Comparison of ENCODE assay signal across 27 cellular contexts in the genomic region with DNA sequence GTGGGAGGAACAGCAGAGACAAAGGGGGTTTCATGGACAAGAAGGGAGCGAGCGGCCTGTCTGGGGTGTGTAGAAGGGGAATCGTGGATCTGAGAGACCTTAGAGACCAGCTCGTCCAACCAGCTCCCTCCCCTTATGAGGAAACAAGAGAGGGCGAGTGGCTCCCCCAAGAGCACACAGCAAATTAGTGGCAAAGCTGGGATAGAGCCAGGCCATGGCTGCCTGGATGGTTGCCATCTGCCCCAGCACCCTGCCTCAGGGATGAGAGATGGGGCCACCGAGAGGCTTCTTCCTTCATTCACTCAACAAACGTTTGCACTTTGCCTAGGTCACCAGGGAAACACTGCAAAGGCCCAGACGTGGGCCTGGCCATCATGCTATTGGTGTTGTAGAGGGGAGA. TPM values are rescaled to one million over a fixed set of nuclear protein-coding genes. Genes with fewer than 3 reads are reported as not detected.
DNase-seq lines count a peak whose midpoint lies in the region; ATAC-seq, FAIRE-seq and TF ChIP-seq lines count a peak whose summit lies in the region.
"Had no signal": no experiment of that assay in that cellular context is flagged by ENCODE, and none has a peak within 500 bp of the region (broad histone marks: within the 10 kb centered on the region; RNA-seq: fewer than 3 reads in every experiment).

No MANE protein-coding gene starts in this region.

- POLR2A ChIA-PET in RWPE1 (lab: Yijun Ruan, JAX; ENCODE audit: low non-redundant PET) (no interaction called here), WTC11 (lab: Charles Lee) (no interaction called here), HepG2 (lab: Yijun Ruan, JAX) (interaction anchor here (0.7 kb wide), 1 partner anchor 10 kb away, joined by 3 read pairs; no protein-coding TSS in a partner anchor)

- TF ChIP-seq EP300 in HepG2 (IDR thresholded peaks at IDR 0.05; ENCODE audit: low read depth in 2 of 2, low read length in 2 of 2) (no peak), HepG2 (CRISPR knock-in tag; IDR thresholded peaks at IDR 0.05; ENCODE audit: borderline replicate concordance) (no peak), tibial nerve (IDR thresholded peaks at IDR 0.05) (peak in 1 of 2 donors; percentile 9)

- H3K27me3 Mint-ChIP-seq in WTC11 (ENCODE audit: low read depth) = peaks cover 4% of the 10 kb centered on the region; the same call in 1 of the 2 replicates
- peaks cover 7 to 41% of the 10 kb centered on the region in 2 donors for H3K27me3 Mint-ChIP-seq in effector memory CD8-positive, alpha-beta T cell

- TF ChIP-seq POLR2A in HepG2 (IDR thresholded peaks at IDR 0.05; ENCODE audit: insufficient read depth in 1 of 2, low read depth in 2 of 2, low read length in 2 of 2) (no peak), tibial nerve (IDR thresholded peaks at IDR 0.05) (no peak)

- WGBS in HepG2 (ENCODE audit: low lambda C conversion rate) = 48% methylated on average over 6 of the region's 8 CpGs
- 60 to 66% methylated on average over 8 of the region's 8 CpGs for WGBS in tibial nerve, 2 donors

- DNase-seq in RWPE1 (ENCODE audit: low spot score) (no peak), WTC11 (ENCODE audit: low spot score) (no peak), HepG2 (ENCODE audit: low spot score) (no peak), tibial nerve (ENCODE audit: low spot score in 2 of 2) (no peak)
- DNase-seq in effector memory CD8-positive, alpha-beta T cell = no peak
- DNase-seq: 8988T; ACHN; AML-193; BE2C; CD4-positive, alpha-beta T cell; CD8-positive, alpha-beta memory T cell; DMS 273 treated with DMSO at 0.1 percent for 48 hours; DMS79; EL; GDM1; H9 had no signal

- peak overlapping the region; percentile 37 for H3K27ac ChIP-seq in RWPE1
- no peak overlapping the region for H3K27ac ChIP-seq in HepG2 (ENCODE audit: extremely low read length, insufficient read depth, low read length)
- H3K27ac ChIP-seq in tibial nerve = peak overlapping the region; percentile 10 to 90 (median 72)
- H3K27ac ChIP-seq: A549; BLaER1 treated with 17β-estradiol and CSF1 and Interleukin-3, amounts not matched to agents 10 nM and 100 nM had no signal

- no peak overlapping the region for H3K4me3 Mint-ChIP-seq in WTC11
- H3K4me3 Mint-ChIP-seq in effector memory CD8-positive, alpha-beta T cell = no peak overlapping the region
- H3K4me3 Mint-ChIP-seq: CD14-positive monocyte; CD4-positive, alpha-beta T cell; CD8-positive, alpha-beta memory T cell; GM23338; H9 had no signal

- peaks cover 10% of the 10 kb centered on the region; the same call in 1 of the 2 replicates for H4K20me1 ChIP-seq in HepG2 (ENCODE audit: insufficient read depth, low read length)

- H3K4me1 ChIP-seq in HepG2 (ENCODE audit: insufficient read depth, low read length) = peaks cover 9% of the 10 kb centered on the region
- H3K4me1 ChIP-seq in tibial nerve = peaks cover 0 to 37% (median 6%) of the 10 kb centered on the region in 4 donors
- H3K4me1 ChIP-seq: A549 had no signal

- CTCF ChIA-PET in RWPE1 (lab: Yijun Ruan, JAX) = no interaction called here
- CTCF ChIA-PET in WTC11 (lab: Charles Lee) = interaction anchor here (0.6 kb wide), 1 partner anchor 182 kb away, joined by 3 read pairs; no protein-coding TSS in a partner anchor
- CTCF ChIA-PET in HepG2 (lab: Yijun Ruan, JAX; ENCODE audit: low intra/inter-chr PET ratio, low total read pairs) = no interaction called here

- FAIRE-seq in HepG2 (lab: Jason Lieb, UNC) = no peak
- FAIRE-seq: A549, D721Med, GM12878, GM19239 had no signal

- in situ Hi-C loops in HepG2 (cut with HindIII; ENCODE audit: extremely low pct_ligation_motif_present, low pct_unique_long_range_greater_than_20kb) = no loop called here

- no peak for TF ChIP-seq RAD21 in HepG2 (CRISPR knock-in tag; IDR thresholded peaks at IDR 0.05)

- H3K27ac Mint-ChIP-seq in WTC11 = peak overlapping the region; percentile 28; the same call in 1 of the 2 replicates
- no peak overlapping the region for H3K27ac Mint-ChIP-seq in effector memory CD8-positive, alpha-beta T cell
- H3K27ac Mint-ChIP-seq: CD14-positive monocyte; CD4-positive, alpha-beta T cell; GM23338; H9 had no signal

- H2AFZ ChIP-seq in HepG2 (ENCODE audit: low read length) = no peak overlapping the region
- H2AFZ ChIP-seq: GM23338 had no signal

- no TSS peak for BruUV-seq in HepG2 (replicated peaks; lab: Mats Ljungman, UMichigan)

- ATAC-seq in WTC11 (no peak), HepG2 (no peak), HG02840 (IDR thresholded peaks at IDR 0.05; ENCODE audit: low FRiP score, unreplicated experiment) (no peak), GM21723 (IDR thresholded peaks at IDR 0.05; ENCODE audit: unreplicated experiment) (no peak)
- no peak for ATAC-seq in effector memory CD8-positive, alpha-beta T cell (replicated peaks)
- ATAC-seq: A549, GM12878, GM23338, HCT116 had no signal

- H3K4me1 Mint-ChIP-seq in WTC11 = peaks cover 15% of the 10 kb centered on the region
- peaks cover 8% of the 10 kb centered on the region in 2 donors for H3K4me1 Mint-ChIP-seq in effector memory CD8-positive, alpha-beta T cell (ENCODE audit: low read depth in 2 of 2)

- intact Hi-C loops in HepG2 (cut with micrococcal nuclease; ENCODE audit: unreplicated experiment) = no loop called here

- no peaks in the 10 kb centered on the region for H3K36me3 ChIP-seq in HepG2 (replicated peaks in 1 of 2; ENCODE audit: control insufficient read depth in 1 of 2, insufficient read depth in 2 of 2, low read length in 2 of 2)
- H3K36me3 ChIP-seq in tibial nerve = no peaks in the 10 kb centered on the region
- H3K36me3 ChIP-seq: BE2C; BLaER1 treated with 17β-estradiol and CSF1 and Interleukin-3, amounts not matched to agents 10 nM and 100 nM had no signal

- H3K9me3 Mint-ChIP-seq in WTC11 = no peaks in the 10 kb centered on the region
- no peaks in the 10 kb centered on the region for H3K9me3 Mint-ChIP-seq in effector memory CD8-positive, alpha-beta T cell
- H3K9me3 Mint-ChIP-seq: CD4-positive, alpha-beta T cell; CD8-positive, alpha-beta memory T cell; GM23338; H9 had no signal

- no peaks in the 10 kb centered on the region for H3K79me2 ChIP-seq in HepG2 (ENCODE audit: insufficient read depth, low read length)

- H3K36me3 Mint-ChIP-seq in WTC11 = no peaks in the 10 kb centered on the region
- H3K36me3 Mint-ChIP-seq in effector memory CD8-positive, alpha-beta T cell (ENCODE audit: insufficient read depth) = peaks cover 3% of the 10 kb centered on the region
- H3K36me3 Mint-ChIP-seq: CD14-positive monocyte had no signal

- TF ChIP-seq CTCF in RWPE1 (conservative IDR thresholded peaks at IDR 0.05; ENCODE audit: low read depth) = no peak
- TF ChIP-seq CTCF in WTC11 (IDR thresholded peaks at IDR 0.05) = no peak
- no peak for TF ChIP-seq CTCF in HepG2 (CRISPR knock-in tag; IDR thresholded peaks at IDR 0.05)
- TF ChIP-seq CTCF in tibial nerve (IDR thresholded peaks at IDR 0.05) = no peak

- H3K27me3 ChIP-seq in HepG2 (ENCODE audit: control insufficient read depth in 1 of 2, insufficient read depth in 2 of 2, low read length in 2 of 2) (no peaks in the 10 kb centered on the region; a peak in 3 of 5 replicates), tibial nerve (peaks cover 0 to 4% of the 10 kb centered on the region in 2 donors)
- H3K27me3 ChIP-seq: BE2C had no signal

- H3K4me2 ChIP-seq in HepG2 (ENCODE audit: low read depth, low read length) = no peak overlapping the region
- H3K4me2 ChIP-seq: A549; BLaER1 treated with 17β-estradiol and CSF1 and Interleukin-3, amounts not matched to agents 10 nM and 100 nM; GM23338 had no signal

- no peak overlapping the region for H3K9ac ChIP-seq in HepG2 (ENCODE audit: insufficient read depth, low read depth, low read length)
- H3K9ac ChIP-seq: BLaER1 treated with 17β-estradiol and CSF1 and Interleukin-3, amounts not matched to agents 10 nM and 100 nM had no signal

- H3K9me3 ChIP-seq in HepG2 (ENCODE audit: low read length) = no peaks in the 10 kb centered on the region
- no peaks in the 10 kb centered on the region for H3K9me3 ChIP-seq in tibial nerve
- H3K9me3 ChIP-seq: A549; BE2C; BLaER1 treated with 17β-estradiol and CSF1 and Interleukin-3, amounts not matched to agents 10 nM and 100 nM had no signal

- H3K4me3 ChIP-seq in HepG2 (replicated peaks in 1 of 3; ENCODE audit: insufficient read depth in 1 of 3, low read depth in 2 of 3, low read length in 3 of 3) (no peak overlapping the region), tibial nerve (no peak overlapping the region)
- H3K4me3 ChIP-seq: A549; BLaER1 treated with 17β-estradiol and CSF1 and Interleukin-3, amounts not matched to agents 10 nM and 100 nM; GM12878; GM23338 had no signal

RNA-seq across cellular contexts. Expression of gene MAPK8IP1, which starts 4.1 kb away (rescaled TPM):
- 31.6 to 34.1 TPM (median 32.4 TPM) in 3 replicates for total RNA-seq in WTC11 (2021)
- 3.0 and 4.2 TPM in 2 replicates for total RNA-seq in HepG2 (2016; rRNA removed; fragmentation: Illumina TruSeq; extraction: Trizol)
- total RNA-seq in HepG2 (2016; cell fraction: cytosol; rRNA removed; fragmentation: Illumina TruSeq; extraction: Trizol; ENCODE audit: low read depth) = 1.8 and 1.9 TPM in 2 replicates
- total RNA-seq in HepG2 (2016; cell fraction: insoluble cytoplasmic fraction; rRNA removed; fragmentation: Illumina TruSeq; extraction: Trizol) = 4.1 and 4.2 TPM in 2 replicates
- total RNA-seq in HepG2 (2016; cell fraction: membrane; rRNA removed; fragmentation: Illumina TruSeq; extraction: Trizol) = 4.9 and 5.4 TPM in 2 replicates
- 2.2 and 2.8 TPM in 2 replicates for total RNA-seq in HepG2 (2016; cell fraction: nucleus; rRNA removed; fragmentation: Illumina TruSeq; extraction: Trizol)
- 2.2 and 3.1 TPM in 2 replicates for polyA plus RNA-seq in HepG2 (2011; rRNA removed)
- polyA plus RNA-seq in HepG2 (2011; cell fraction: cytosol; rRNA removed) = 2.2 and 3.1 TPM in 2 replicates
- polyA plus RNA-seq in HepG2 (2011; cell fraction: nucleus; rRNA removed) = 5.3 and 6.8 TPM in 2 replicates
- polyA plus RNA-seq in HepG2 (2012) = 1.2 and 1.9 TPM in 2 replicates
- 2.5 and 2.9 TPM in 2 replicates for polyA plus RNA-seq in HepG2 (2016; cell fraction: cytosol; fragmentation: Illumina TruSeq; extraction: Trizol; ENCODE audit: low read depth)
- polyA plus RNA-seq in HepG2 (2016; cell fraction: insoluble cytoplasmic fraction; fragmentation: Illumina TruSeq; extraction: Trizol; ENCODE audit: low read depth) = 4.7 and 5.0 TPM in 2 replicates
- polyA plus RNA-seq in HepG2 (2016; cell fraction: membrane; fragmentation: Illumina TruSeq; extraction: Trizol; ENCODE audit: low read depth) = 5.4 and 6.2 TPM in 2 replicates
- 5.6 and 7.4 TPM in 2 replicates for polyA plus RNA-seq in HepG2 (2016; cell fraction: nucleus; fragmentation: Illumina TruSeq; extraction: Trizol; ENCODE audit: insufficient read depth, low read depth)
- 1.2 and 6.3 TPM in 2 replicates for polyA minus RNA-seq in HepG2 (2011; rRNA and poly(A)+ RNA removed; ENCODE audit: low replicate concordance)
- polyA minus RNA-seq in HepG2 (2011; cell fraction: cytosol; rRNA and poly(A)+ RNA removed) = 2.4 TPM in 2 replicates
- 1.2 TPM in 2 replicates for polyA minus RNA-seq in HepG2 (2011; cell fraction: nucleus; rRNA and poly(A)+ RNA removed)
- total RNA-seq in tibial nerve = 100 to 1,000 TPM; 165 to 298 (median 230) TPM
- polyA plus RNA-seq: CD14-positive monocyte had no signal

RNA-seq across cellular contexts. Expression of gene FREY1, which starts 17.5 kb away (rescaled TPM):
- total RNA-seq in WTC11 (2021) = 1.6 to 2.1 TPM (median 1.8 TPM) in 3 replicates
- total RNA-seq in HepG2 (2016; rRNA removed; fragmentation: Illumina TruSeq; extraction: Trizol) = 0.73 TPM in 1 of 2 replicates, not detected in the other
- not detected in 2 replicates for total RNA-seq in HepG2 (2016; cell fraction: cytosol; rRNA removed; fragmentation: Illumina TruSeq; extraction: Trizol; ENCODE audit: low read depth)
- total RNA-seq in HepG2 (2016; cell fraction: insoluble cytoplasmic fraction; rRNA removed; fragmentation: Illumina TruSeq; extraction: Trizol) = 0.27 and 0.52 TPM in 2 replicates
- total RNA-seq in HepG2 (2016; cell fraction: membrane; rRNA removed; fragmentation: Illumina TruSeq; extraction: Trizol) = not detected in 2 replicates
- 1.3 TPM in 1 of 2 replicates, not detected in the other for total RNA-seq in HepG2 (2016; cell fraction: nucleus; rRNA removed; fragmentation: Illumina TruSeq; extraction: Trizol)
- polyA plus RNA-seq in HepG2 (2011; rRNA removed) = 0.22 and 0.44 TPM in 2 replicates
- not detected in 2 replicates for polyA plus RNA-seq in HepG2 (2011; cell fraction: cytosol; rRNA removed)
- 2.4 and 5.3 TPM in 2 replicates for polyA plus RNA-seq in HepG2 (2011; cell fraction: nucleus; rRNA removed)
- polyA plus RNA-seq in HepG2 (2012) = 0.27 TPM in 1 of 2 replicates, not detected in the other
- not detected in 2 replicates for polyA plus RNA-seq in HepG2 (2016; cell fraction: cytosol; fragmentation: Illumina TruSeq; extraction: Trizol; ENCODE audit: low read depth)
- polyA plus RNA-seq in HepG2 (2016; cell fraction: insoluble cytoplasmic fraction; fragmentation: Illumina TruSeq; extraction: Trizol; ENCODE audit: low read depth) = not detected in 2 replicates
- polyA plus RNA-seq in HepG2 (2016; cell fraction: membrane; fragmentation: Illumina TruSeq; extraction: Trizol; ENCODE audit: low read depth) = not detected in 2 replicates
- not detected in 2 replicates for polyA plus RNA-seq in HepG2 (2016; cell fraction: nucleus; fragmentation: Illumina TruSeq; extraction: Trizol; ENCODE audit: insufficient read depth, low read depth)
- polyA minus RNA-seq in HepG2 (2011; rRNA and poly(A)+ RNA removed; ENCODE audit: low replicate concordance) = 4.0 and 13.4 TPM in 2 replicates
- polyA minus RNA-seq in HepG2 (2011; cell fraction: cytosol; rRNA and poly(A)+ RNA removed) = not detected in 2 replicates
- polyA minus RNA-seq in HepG2 (2011; cell fraction: nucleus; rRNA and poly(A)+ RNA removed) = 7.2 and 7.8 TPM in 2 replicates
- 1 to 10 TPM in 2 of 4 donors, not detected in 2; 1.0 to 7.2 TPM for total RNA-seq in tibial nerve
- total RNA-seq: H4 had no signal
- polyA plus RNA-seq: CD14-positive monocyte, GM23338 had no signal

RNA-seq across cellular contexts. Expression of gene PEX16, which starts 28.1 kb away (rescaled TPM):
- total RNA-seq in WTC11 (2021) (35.8 to 39.3 TPM (median 36.0 TPM) in 3 replicates), HepG2 (2016; rRNA removed; fragmentation: Illumina TruSeq; extraction: Trizol) (18.6 and 21.8 TPM in 2 replicates), tibial nerve (10 to 100 TPM; 33.9 to 38.4 (median 36.5) TPM)
- total RNA-seq in HepG2 (2016; cell fraction: cytosol; rRNA removed; fragmentation: Illumina TruSeq; extraction: Trizol; ENCODE audit: low read depth) = 11.4 and 13.9 TPM in 2 replicates
- 14.6 and 24.3 TPM in 2 replicates for total RNA-seq in HepG2 (2016; cell fraction: insoluble cytoplasmic fraction; rRNA removed; fragmentation: Illumina TruSeq; extraction: Trizol)
- total RNA-seq in HepG2 (2016; cell fraction: membrane; rRNA removed; fragmentation: Illumina TruSeq; extraction: Trizol) = 18.4 and 20.4 TPM in 2 replicates
- 20.1 and 24.1 TPM in 2 replicates for total RNA-seq in HepG2 (2016; cell fraction: nucleus; rRNA removed; fragmentation: Illumina TruSeq; extraction: Trizol)
- polyA plus RNA-seq in HepG2 (2011; rRNA removed) = 12.5 and 16.8 TPM in 2 replicates
- 13.7 and 17.1 TPM in 2 replicates for polyA plus RNA-seq in HepG2 (2011; cell fraction: cytosol; rRNA removed)
- 47.3 and 52.6 TPM in 2 replicates for polyA plus RNA-seq in HepG2 (2011; cell fraction: nucleus; rRNA removed)
- 10.4 and 13.1 TPM in 2 replicates for polyA plus RNA-seq in HepG2 (2012)
- 9.0 and 11.2 TPM in 2 replicates for polyA plus RNA-seq in HepG2 (2016; cell fraction: cytosol; fragmentation: Illumina TruSeq; extraction: Trizol; ENCODE audit: low read depth)
- polyA plus RNA-seq in HepG2 (2016; cell fraction: insoluble cytoplasmic fraction; fragmentation: Illumina TruSeq; extraction: Trizol; ENCODE audit: low read depth) = 13.3 and 13.5 TPM in 2 replicates
- 10.8 and 13.0 TPM in 2 replicates for polyA plus RNA-seq in HepG2 (2016; cell fraction: membrane; fragmentation: Illumina TruSeq; extraction: Trizol; ENCODE audit: low read depth)
- 34.9 and 44.4 TPM in 2 replicates for polyA plus RNA-seq in HepG2 (2016; cell fraction: nucleus; fragmentation: Illumina TruSeq; extraction: Trizol; ENCODE audit: insufficient read depth, low read depth)
- polyA minus RNA-seq in HepG2 (2011; rRNA and poly(A)+ RNA removed; ENCODE audit: low replicate concordance) = 19.0 and 26.5 TPM in 2 replicates
- polyA minus RNA-seq in HepG2 (2011; cell fraction: cytosol; rRNA and poly(A)+ RNA removed) = 7.1 and 8.4 TPM in 2 replicates
- polyA minus RNA-seq in HepG2 (2011; cell fraction: nucleus; rRNA and poly(A)+ RNA removed) = 19.3 and 22.0 TPM in 2 replicates

RNA-seq across cellular contexts. Expression of gene LARGE2, which starts 32.9 kb away (rescaled TPM):
- total RNA-seq in WTC11 (2021) (124 to 132 TPM (median 126 TPM) in 3 replicates), HepG2 (2016; rRNA removed; fragmentation: Illumina TruSeq; extraction: Trizol) (10.0 and 21.6 TPM in 2 replicates), tibial nerve (not detected)
- 14.2 and 19.1 TPM in 2 replicates for total RNA-seq in HepG2 (2016; cell fraction: cytosol; rRNA removed; fragmentation: Illumina TruSeq; extraction: Trizol; ENCODE audit: low read depth)
- 7.5 and 20.4 TPM in 2 replicates for total RNA-seq in HepG2 (2016; cell fraction: insoluble cytoplasmic fraction; rRNA removed; fragmentation: Illumina TruSeq; extraction: Trizol)
- total RNA-seq in HepG2 (2016; cell fraction: membrane; rRNA removed; fragmentation: Illumina TruSeq; extraction: Trizol) = 31.5 and 38.0 TPM in 2 replicates
- total RNA-seq in HepG2 (2016; cell fraction: nucleus; rRNA removed; fragmentation: Illumina TruSeq; extraction: Trizol) = 12.2 and 18.7 TPM in 2 replicates
- polyA plus RNA-seq in HepG2 (2011; rRNA removed) = 8.5 and 12.5 TPM in 2 replicates
- 6.6 and 10.9 TPM in 2 replicates for polyA plus RNA-seq in HepG2 (2011; cell fraction: cytosol; rRNA removed)
- polyA plus RNA-seq in HepG2 (2011; cell fraction: nucleus; rRNA removed) = 32.4 and 37.4 TPM in 2 replicates
- 9.6 and 9.7 TPM in 2 replicates for polyA plus RNA-seq in HepG2 (2012)
- 20.1 and 23.9 TPM in 2 replicates for polyA plus RNA-seq in HepG2 (2016; cell fraction: cytosol; fragmentation: Illumina TruSeq; extraction: Trizol; ENCODE audit: low read depth)
- 13.5 and 14.3 TPM in 2 replicates for polyA plus RNA-seq in HepG2 (2016; cell fraction: insoluble cytoplasmic fraction; fragmentation: Illumina TruSeq; extraction: Trizol; ENCODE audit: low read depth)
- polyA plus RNA-seq in HepG2 (2016; cell fraction: membrane; fragmentation: Illumina TruSeq; extraction: Trizol; ENCODE audit: low read depth) = 33.6 and 37.3 TPM in 2 replicates
- polyA plus RNA-seq in HepG2 (2016; cell fraction: nucleus; fragmentation: Illumina TruSeq; extraction: Trizol; ENCODE audit: insufficient read depth, low read depth) = 50.8 and 52.9 TPM in 2 replicates
- 15.3 TPM in 1 of 2 replicates, not detected in the other for polyA minus RNA-seq in HepG2 (2011; rRNA and poly(A)+ RNA removed; ENCODE audit: low replicate concordance)
- polyA minus RNA-seq in HepG2 (2011; cell fraction: cytosol; rRNA and poly(A)+ RNA removed) = 2.2 and 5.0 TPM in 2 replicates
- polyA minus RNA-seq in HepG2 (2011; cell fraction: nucleus; rRNA and poly(A)+ RNA removed) = 3.2 and 3.5 TPM in 2 replicates
- total RNA-seq: H4 had no signal
- polyA plus RNA-seq: CD14-positive monocyte had no signal

RNA-seq across cellular contexts. Expression of gene CRY2, which starts 42.3 kb away (rescaled TPM):
- total RNA-seq in WTC11 (2021) (14.4 to 18.3 TPM (median 16.8 TPM) in 3 replicates), HepG2 (2016; rRNA removed; fragmentation: Illumina TruSeq; extraction: Trizol) (8.8 and 12.2 TPM in 2 replicates), tibial nerve (10 to 100 TPM; 48.8 to 96.4 (median 54.6) TPM)
- total RNA-seq in HepG2 (2016; cell fraction: cytosol; rRNA removed; fragmentation: Illumina TruSeq; extraction: Trizol; ENCODE audit: low read depth) = 8.5 and 9.2 TPM in 2 replicates
- 7.8 and 11.7 TPM in 2 replicates for total RNA-seq in HepG2 (2016; cell fraction: insoluble cytoplasmic fraction; rRNA removed; fragmentation: Illumina TruSeq; extraction: Trizol)
- 7.7 and 7.9 TPM in 2 replicates for total RNA-seq in HepG2 (2016; cell fraction: membrane; rRNA removed; fragmentation: Illumina TruSeq; extraction: Trizol)
- 14.4 and 18.4 TPM in 2 replicates for total RNA-seq in HepG2 (2016; cell fraction: nucleus; rRNA removed; fragmentation: Illumina TruSeq; extraction: Trizol)
- 10.0 and 10.1 TPM in 2 replicates for polyA plus RNA-seq in HepG2 (2011; rRNA removed)
- polyA plus RNA-seq in HepG2 (2011; cell fraction: cytosol; rRNA removed) = 4.5 and 4.8 TPM in 2 replicates
- polyA plus RNA-seq in HepG2 (2011; cell fraction: nucleus; rRNA removed) = 42.1 and 49.3 TPM in 2 replicates
- polyA plus RNA-seq in HepG2 (2012) = 8.4 and 8.8 TPM in 2 replicates
- polyA plus RNA-seq in HepG2 (2016; cell fraction: cytosol; fragmentation: Illumina TruSeq; extraction: Trizol; ENCODE audit: low read depth) = 0.70 and 0.83 TPM in 2 replicates
- polyA plus RNA-seq in HepG2 (2016; cell fraction: insoluble cytoplasmic fraction; fragmentation: Illumina TruSeq; extraction: Trizol; ENCODE audit: low read depth) = 6.0 and 7.6 TPM in 2 replicates
- 1.9 and 2.1 TPM in 2 replicates for polyA plus RNA-seq in HepG2 (2016; cell fraction: membrane; fragmentation: Illumina TruSeq; extraction: Trizol; ENCODE audit: low read depth)
- polyA plus RNA-seq in HepG2 (2016; cell fraction: nucleus; fragmentation: Illumina TruSeq; extraction: Trizol; ENCODE audit: insufficient read depth, low read depth) = 27.9 and 28.8 TPM in 2 replicates
- polyA minus RNA-seq in HepG2 (2011; rRNA and poly(A)+ RNA removed; ENCODE audit: low replicate concordance) = 28.6 and 30.6 TPM in 2 replicates
- polyA minus RNA-seq in HepG2 (2011; cell fraction: cytosol; rRNA and poly(A)+ RNA removed) = 7.2 and 7.8 TPM in 2 replicates
- 25.4 and 26.0 TPM in 2 replicates for polyA minus RNA-seq in HepG2 (2011; cell fraction: nucleus; rRNA and poly(A)+ RNA removed)
